ENCODE assay signal across 24 cellular contexts in genomic region chr1:197744979-197745378, GRCh38.
"Had no signal": no experiment of that assay in that cellular context is flagged by ENCODE, and none has a peak within 500 bp of the region (broad histone marks: within the 10 kb centered on the region; RNA-seq: fewer than 3 reads in every experiment).

No MANE protein-coding gene starts in this region.

- H3K27ac ChIP-seq: ascending aorta, cardiac muscle cell, gastroesophageal sphincter, hepatocyte, thoracic aorta had no signal

- H3K9me3 ChIP-seq: gastroesophageal sphincter, thoracic aorta had no signal

- ATAC-seq: effector memory CD8-positive, alpha-beta T cell; gastroesophageal sphincter; left ventricle myocardium superior; right cardiac atrium had no signal

- H2AFZ ChIP-seq: hepatocyte had no signal

- H3K27me3 Mint-ChIP-seq: activated naive CD8-positive, alpha-beta T cell treated with anti-CD3 and anti-CD28 coated beads, Interleukin-2, amount 10 ng/mL, durations not matched to agents 7 days and 5 days; brain; effector memory CD8-positive, alpha-beta T cell; stimulated activated naive CD8-positive, alpha-beta T cell treated with anti-CD3 and anti-CD28 coated beads, Interleukin-15, Interleukin-2, amounts not matched to agents 100 ng/mL and 50 ng/mL, for 24 hours had no signal

- H3K4me2 ChIP-seq: hepatocyte had no signal

- DNase-seq: activated CD4-positive, alpha-beta T cell treated with anti-CD3 and anti-CD28 coated beads for 4 hours; activated CD4-positive, alpha-beta T cell treated with anti-CD3 and anti-CD28 coated beads, Interleukin-2, amount 50 U/mL, for 4 hours; activated effector memory CD4-positive, alpha-beta T cell treated with Interleukin-2 at 50 U/mL for 16 hours; activated naive CD4-positive, alpha-beta T cell treated with Interleukin-2 at 50 U/mL for 16 hours; activated naive CD8-positive, alpha-beta T cell treated with anti-CD3 and anti-CD28 coated beads, Interleukin-2, amount 10 ng/mL, durations not matched to agents 7 days and 5 days; cerebellar nuclear complex; cortex of kidney; effector memory CD8-positive, alpha-beta T cell; erythroblast; islet precursor cell; left ventricle myocardium superior; midbrain; posterior cingulate gyrus; right cardiac atrium; stimulated activated CD4-positive, alpha-beta T cell treated with anti-CD3 and anti-CD28 coated beads, Interleukin-15, amount 100 ng/mL, for 24 hours; trophoblast cell had no signal

- H3K4me3 Mint-ChIP-seq: activated naive CD8-positive, alpha-beta T cell treated with anti-CD3 and anti-CD28 coated beads, Interleukin-2, amount 10 ng/mL, durations not matched to agents 7 days and 5 days; brain; effector memory CD8-positive, alpha-beta T cell; nephron; stimulated activated naive CD8-positive, alpha-beta T cell treated with anti-CD3 and anti-CD28 coated beads, Interleukin-15, Interleukin-2, amounts not matched to agents 100 ng/mL and 50 ng/mL, for 24 hours had no signal

- H3K36me3 ChIP-seq: ascending aorta, cardiac muscle cell, gastroesophageal sphincter, thoracic aorta had no signal

- H3K9me3 Mint-ChIP-seq: effector memory CD8-positive, alpha-beta T cell had no signal

- H3K4me1 Mint-ChIP-seq: brain, nephron had no signal

- H3K4me3 ChIP-seq: ascending aorta, cardiac muscle cell, gastroesophageal sphincter, hepatocyte, thoracic aorta had no signal

- H3K27me3 ChIP-seq: ascending aorta, cardiac muscle cell, gastroesophageal sphincter, hepatocyte had no signal

- H3K4me1 ChIP-seq: ascending aorta, gastroesophageal sphincter had no signal

- H3K27ac Mint-ChIP-seq: activated naive CD8-positive, alpha-beta T cell treated with anti-CD3 and anti-CD28 coated beads, Interleukin-2, amount 10 ng/mL, durations not matched to agents 7 days and 5 days; brain; nephron; stimulated activated naive CD8-positive, alpha-beta T cell treated with anti-CD3 and anti-CD28 coated beads, Interleukin-15, Interleukin-2, amounts not matched to agents 100 ng/mL and 50 ng/mL, for 24 hours had no signal
